7 cellular contexts compared by ENCODE assay signal in genomic region chr1:205658943-205659581, GRCh38. TPM values are rescaled to one million over a fixed set of nuclear protein-coding genes. Genes with fewer than 3 reads are reported as not detected.
A peak's percentile ranks its signal among the peaks of the same experiment; 100 is the strongest.
DNase-seq lines count a peak whose midpoint lies in the region; ATAC-seq and TF ChIP-seq lines count a peak whose summit lies in the region.

No MANE protein-coding gene starts in this region.

- intact Hi-C loops in left lung (cut with DNase I) = no loop called here

- H3K36me3 ChIP-seq in left lung = peaks cover 0 to 3% of the 10 kb centered on the region in 2 donors

- H3K4me3 ChIP-seq in left lung = no peak overlapping the region

- ATAC-seq in HG02798 (IDR thresholded peaks at IDR 0.05; ENCODE audit: poor library complexity, unreplicated experiment) (peak; percentile 78), left lung (peak; percentile 92)

- no peak overlapping the region for H3K27ac ChIP-seq in left lung

- H3K4me1 ChIP-seq in left lung = peaks cover 3 to 4% of the 10 kb centered on the region in 2 donors

- peak; percentile 74 for DNase-seq in NCI-H2107 (lab: John Stamatoyannopoulos, UW)
- DNase-seq in activated CD4-positive, alpha-beta T cell treated with anti-CD3 and anti-CD28 coated beads for 1 hour = peak; percentile 65
- DNase-seq in cerebellum (ENCODE audit: low spot score) = peak; percentile 89
- DNase-seq in left lung = peak; percentile 82 to 89
- DNase-seq in stimulated activated CD4-positive, alpha-beta T cell treated with anti-CD3 and anti-CD28 coated beads, Interleukin-4, amount 100 ng/mL, for 48 hours (ENCODE audit: low read depth in 2 of 2) = peak; percentile 64 to 67

- no peaks in the 10 kb centered on the region for H3K27me3 ChIP-seq in left lung

- H3K9me3 ChIP-seq in left lung = no peaks in the 10 kb centered on the region

- peak; percentile 95 for TF ChIP-seq CTCF in GM12873 (IDR thresholded peaks at IDR 0.05; ENCODE audit: insufficient read depth, low read depth, low read length, missing control alignments)
- peak; percentile 87 for TF ChIP-seq CTCF in left lung (IDR thresholded peaks at IDR 0.05)

RNA-seq across cellular contexts. Expression of gene SLC45A3, which starts 21.2 kb away (rescaled TPM):
- total RNA-seq in cerebellum (1.3 TPM), left lung (1 to 10 TPM; 4.1 to 6.3 TPM)

RNA-seq across cellular contexts. Expression of gene ELK4, which starts 27.3 kb away (rescaled TPM):
- total RNA-seq in cerebellum (17.3 TPM), left lung (10 to 100 TPM; 51.5 to 69.9 TPM)
